ENCODE assay signal across 1 cellular context in the genomic region with DNA sequence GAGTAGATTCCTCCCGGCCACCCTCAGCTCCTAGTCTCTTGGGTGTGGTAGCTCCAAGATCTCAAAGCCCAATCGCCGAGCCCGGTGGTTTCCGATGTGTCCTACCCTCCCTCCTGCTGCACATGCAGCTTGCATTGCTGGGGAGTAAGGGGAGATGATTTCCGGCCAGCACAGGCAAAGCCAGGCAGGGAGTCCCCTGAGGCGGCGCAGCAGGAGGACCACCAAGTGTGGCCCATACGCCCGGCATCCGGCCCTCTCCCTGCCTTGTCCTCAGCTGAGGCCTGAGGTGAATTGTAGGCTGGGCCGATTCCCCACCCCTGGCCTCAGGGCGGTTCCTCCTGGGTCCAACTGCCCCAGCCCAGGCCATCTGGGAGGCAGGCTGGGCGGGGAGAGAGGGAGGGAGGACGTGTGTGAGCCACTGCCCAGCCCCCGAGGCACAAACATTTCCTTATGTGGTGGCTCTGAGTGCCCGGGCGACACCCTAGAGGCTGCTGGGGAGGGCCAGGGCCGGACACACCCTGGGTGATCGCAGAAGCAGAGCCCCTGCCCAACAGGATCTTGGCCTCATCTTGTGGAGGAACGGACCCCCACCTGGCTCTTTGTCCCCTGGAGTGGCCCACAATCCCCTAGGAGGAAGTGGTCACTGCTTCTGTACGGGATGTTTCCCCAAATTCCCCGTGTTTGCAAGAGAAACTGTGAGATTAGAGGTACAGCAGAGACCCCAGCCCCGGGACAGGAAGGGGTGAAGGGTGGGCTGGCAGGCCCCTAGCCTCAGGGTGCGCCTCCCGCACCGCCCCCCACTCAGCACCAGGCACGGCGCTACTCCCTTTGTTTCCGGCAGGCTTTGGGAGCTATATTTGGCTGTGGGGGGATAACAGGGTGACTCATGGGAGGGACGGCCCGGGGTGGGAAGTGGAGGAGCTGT.
TF ChIP-seq lines count a peak whose summit lies in the region.

No MANE protein-coding gene starts in this region.

TF ChIP-seq in GM12878, 131 proteins besides CTCF, POLR2A, EP300 and RAD21 (continued from another document and continues in another):
- TF ChIP-seq, protein P1, sequence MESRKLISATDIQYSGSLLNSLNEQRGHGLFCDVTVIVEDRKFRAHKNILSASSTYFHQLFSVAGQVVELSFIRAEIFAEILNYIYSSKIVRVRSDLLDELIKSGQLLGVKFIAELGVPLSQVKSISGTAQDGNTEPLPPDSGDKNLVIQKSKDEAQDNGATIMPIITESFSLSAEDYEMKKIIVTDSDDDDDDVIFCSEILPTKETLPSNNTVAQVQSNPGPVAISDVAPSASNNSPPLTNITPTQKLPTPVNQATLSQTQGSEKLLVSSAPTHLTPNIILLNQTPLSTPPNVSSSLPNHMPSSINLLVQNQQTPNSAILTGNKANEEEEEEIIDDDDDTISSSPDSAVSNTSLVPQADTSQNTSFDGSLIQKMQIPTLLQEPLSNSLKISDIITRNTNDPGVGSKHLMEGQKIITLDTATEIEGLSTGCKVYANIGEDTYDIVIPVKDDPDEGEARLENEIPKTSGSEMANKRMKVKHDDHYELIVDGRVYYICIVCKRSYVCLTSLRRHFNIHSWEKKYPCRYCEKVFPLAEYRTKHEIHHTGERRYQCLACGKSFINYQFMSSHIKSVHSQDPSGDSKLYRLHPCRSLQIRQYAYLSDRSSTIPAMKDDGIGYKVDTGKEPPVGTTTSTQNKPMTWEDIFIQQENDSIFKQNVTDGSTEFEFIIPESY (IDR thresholded peaks at IDR 0.05) = no peak
- TF ChIP-seq ZNF24 (IDR thresholded peaks at IDR 0.05) = no peak; the same call in 1 of the 2 replicates
- TF ChIP-seq CBX5 (IDR thresholded peaks at IDR 0.05; ENCODE audit: low read depth) = no peak
- no peak for TF ChIP-seq FOXK2 (IDR thresholded peaks at IDR 0.05)
- TF ChIP-seq YY1 (IDR thresholded peaks at IDR 0.05; ENCODE audit: low read depth, low read length) = peak; percentile 32; the same call in 1 of the 2 replicates
- peak; percentile 93 for TF ChIP-seq NBN (IDR thresholded peaks at IDR 0.05)
- TF ChIP-seq, protein P2, sequence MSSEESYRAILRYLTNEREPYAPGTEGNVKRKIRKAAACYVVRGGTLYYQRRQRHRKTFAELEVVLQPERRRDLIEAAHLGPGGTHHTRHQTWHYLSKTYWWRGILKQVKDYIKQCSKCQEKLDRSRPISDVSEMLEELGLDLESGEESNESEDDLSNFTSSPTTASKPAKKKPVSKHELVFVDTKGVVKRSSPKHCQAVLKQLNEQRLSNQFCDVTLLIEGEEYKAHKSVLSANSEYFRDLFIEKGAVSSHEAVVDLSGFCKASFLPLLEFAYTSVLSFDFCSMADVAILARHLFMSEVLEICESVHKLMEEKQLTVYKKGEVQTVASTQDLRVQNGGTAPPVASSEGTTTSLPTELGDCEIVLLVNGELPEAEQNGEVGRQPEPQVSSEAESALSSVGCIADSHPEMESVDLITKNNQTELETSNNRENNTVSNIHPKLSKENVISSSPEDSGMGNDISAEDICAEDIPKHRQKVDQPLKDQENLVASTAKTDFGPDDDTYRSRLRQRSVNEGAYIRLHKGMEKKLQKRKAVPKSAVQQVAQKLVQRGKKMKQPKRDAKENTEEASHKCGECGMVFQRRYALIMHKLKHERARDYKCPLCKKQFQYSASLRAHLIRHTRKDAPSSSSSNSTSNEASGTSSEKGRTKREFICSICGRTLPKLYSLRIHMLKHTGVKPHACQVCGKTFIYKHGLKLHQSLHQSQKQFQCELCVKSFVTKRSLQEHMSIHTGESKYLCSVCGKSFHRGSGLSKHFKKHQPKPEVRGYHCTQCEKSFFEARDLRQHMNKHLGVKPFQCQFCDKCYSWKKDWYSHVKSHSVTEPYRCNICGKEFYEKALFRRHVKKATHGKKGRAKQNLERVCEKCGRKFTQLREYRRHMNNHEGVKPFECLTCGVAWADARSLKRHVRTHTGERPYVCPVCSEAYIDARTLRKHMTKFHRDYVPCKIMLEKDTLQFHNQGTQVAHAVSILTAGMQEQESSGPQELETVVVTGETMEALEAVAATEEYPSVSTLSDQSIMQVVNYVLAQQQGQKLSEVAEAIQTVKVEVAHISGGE (CRISPR knock-in tag; IDR thresholded peaks at IDR 0.05) = no peak
- TF ChIP-seq RFX5 (IDR thresholded peaks at IDR 0.05; ENCODE audit: low read depth, low read length) = no peak
- no peak for TF ChIP-seq CHD4 (IDR thresholded peaks at IDR 0.05)
- TF ChIP-seq SMAD5 (IDR thresholded peaks at IDR 0.05; ENCODE audit: low read depth) = peak; percentile 91
- TF ChIP-seq, protein P3, sequence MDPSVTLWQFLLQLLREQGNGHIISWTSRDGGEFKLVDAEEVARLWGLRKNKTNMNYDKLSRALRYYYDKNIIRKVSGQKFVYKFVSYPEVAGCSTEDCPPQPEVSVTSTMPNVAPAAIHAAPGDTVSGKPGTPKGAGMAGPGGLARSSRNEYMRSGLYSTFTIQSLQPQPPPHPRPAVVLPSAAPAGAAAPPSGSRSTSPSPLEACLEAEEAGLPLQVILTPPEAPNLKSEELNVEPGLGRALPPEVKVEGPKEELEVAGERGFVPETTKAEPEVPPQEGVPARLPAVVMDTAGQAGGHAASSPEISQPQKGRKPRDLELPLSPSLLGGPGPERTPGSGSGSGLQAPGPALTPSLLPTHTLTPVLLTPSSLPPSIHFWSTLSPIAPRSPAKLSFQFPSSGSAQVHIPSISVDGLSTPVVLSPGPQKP (IDR thresholded peaks at IDR 0.05; ENCODE audit: low read depth, low read length) = no peak; the same call in none of the 2 replicates
- TF ChIP-seq KDM1A (IDR thresholded peaks at IDR 0.05; ENCODE audit: borderline replicate concordance) = no peak
- TF ChIP-seq, protein P4, sequence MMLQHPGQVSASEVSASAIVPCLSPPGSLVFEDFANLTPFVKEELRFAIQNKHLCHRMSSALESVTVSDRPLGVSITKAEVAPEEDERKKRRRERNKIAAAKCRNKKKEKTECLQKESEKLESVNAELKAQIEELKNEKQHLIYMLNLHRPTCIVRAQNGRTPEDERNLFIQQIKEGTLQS (IDR thresholded peaks at IDR 0.05; ENCODE audit: borderline replicate concordance, extremely low read depth, low read depth, low read length) = no peak
- peak; percentile 63 for TF ChIP-seq DPF2 (IDR thresholded peaks at IDR 0.05)
- no peak for TF ChIP-seq SUPT20H (IDR thresholded peaks at IDR 0.05; ENCODE audit: borderline replicate concordance, control insufficient read depth, low read depth, low read length)
- no peak for TF ChIP-seq CBX3 (IDR thresholded peaks at IDR 0.05; ENCODE audit: borderline replicate concordance, low read depth)
- TF ChIP-seq KLF5 (IDR thresholded peaks at IDR 0.05; ENCODE audit: partially characterized antibody) = no peak
- TF ChIP-seq, protein P5, sequence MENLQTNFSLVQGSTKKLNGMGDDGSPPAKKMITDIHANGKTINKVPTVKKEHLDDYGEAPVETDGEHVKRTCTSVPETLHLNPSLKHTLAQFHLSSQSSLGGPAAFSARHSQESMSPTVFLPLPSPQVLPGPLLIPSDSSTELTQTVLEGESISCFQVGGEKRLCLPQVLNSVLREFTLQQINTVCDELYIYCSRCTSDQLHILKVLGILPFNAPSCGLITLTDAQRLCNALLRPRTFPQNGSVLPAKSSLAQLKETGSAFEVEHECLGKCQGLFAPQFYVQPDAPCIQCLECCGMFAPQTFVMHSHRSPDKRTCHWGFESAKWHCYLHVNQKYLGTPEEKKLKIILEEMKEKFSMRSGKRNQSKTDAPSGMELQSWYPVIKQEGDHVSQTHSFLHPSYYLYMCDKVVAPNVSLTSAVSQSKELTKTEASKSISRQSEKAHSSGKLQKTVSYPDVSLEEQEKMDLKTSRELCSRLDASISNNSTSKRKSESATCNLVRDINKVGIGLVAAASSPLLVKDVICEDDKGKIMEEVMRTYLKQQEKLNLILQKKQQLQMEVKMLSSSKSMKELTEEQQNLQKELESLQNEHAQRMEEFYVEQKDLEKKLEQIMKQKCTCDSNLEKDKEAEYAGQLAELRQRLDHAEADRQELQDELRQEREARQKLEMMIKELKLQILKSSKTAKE (IDR thresholded peaks at IDR 0.05; ENCODE audit: low read depth, poor library complexity, severe bottlenecking) = no peak
- peak; percentile 65; the same call in 1 of the 2 replicates for TF ChIP-seq CBFB (IDR thresholded peaks at IDR 0.05; ENCODE audit: low read depth)
- no peak for TF ChIP-seq IRF4 (IDR thresholded peaks at IDR 0.05; ENCODE audit: low read depth, low read length)
- peak; percentile 65 for TF ChIP-seq BACH1 (IDR thresholded peaks at IDR 0.05; ENCODE audit: borderline replicate concordance)
- TF ChIP-seq TAF1 (IDR thresholded peaks at IDR 0.05; ENCODE audit: borderline replicate concordance, low read depth, low read length) = peak; percentile 92
- TF ChIP-seq, protein P6, sequence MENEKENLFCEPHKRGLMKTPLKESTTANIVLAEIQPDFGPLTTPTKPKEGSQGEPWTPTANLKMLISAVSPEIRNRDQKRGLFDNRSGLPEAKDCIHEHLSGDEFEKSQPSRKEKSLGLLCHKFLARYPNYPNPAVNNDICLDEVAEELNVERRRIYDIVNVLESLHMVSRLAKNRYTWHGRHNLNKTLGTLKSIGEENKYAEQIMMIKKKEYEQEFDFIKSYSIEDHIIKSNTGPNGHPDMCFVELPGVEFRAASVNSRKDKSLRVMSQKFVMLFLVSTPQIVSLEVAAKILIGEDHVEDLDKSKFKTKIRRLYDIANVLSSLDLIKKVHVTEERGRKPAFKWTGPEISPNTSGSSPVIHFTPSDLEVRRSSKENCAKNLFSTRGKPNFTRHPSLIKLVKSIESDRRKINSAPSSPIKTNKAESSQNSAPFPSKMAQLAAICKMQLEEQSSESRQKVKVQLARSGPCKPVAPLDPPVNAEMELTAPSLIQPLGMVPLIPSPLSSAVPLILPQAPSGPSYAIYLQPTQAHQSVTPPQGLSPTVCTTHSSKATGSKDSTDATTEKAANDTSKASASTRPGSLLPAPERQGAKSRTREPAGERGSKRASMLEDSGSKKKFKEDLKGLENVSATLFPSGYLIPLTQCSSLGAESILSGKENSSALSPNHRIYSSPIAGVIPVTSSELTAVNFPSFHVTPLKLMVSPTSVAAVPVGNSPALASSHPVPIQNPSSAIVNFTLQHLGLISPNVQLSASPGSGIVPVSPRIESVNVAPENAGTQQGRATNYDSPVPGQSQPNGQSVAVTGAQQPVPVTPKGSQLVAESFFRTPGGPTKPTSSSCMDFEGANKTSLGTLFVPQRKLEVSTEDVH (IDR thresholded peaks at IDR 0.05; ENCODE audit: low read depth, partially characterized antibody) = no peak
- peak; percentile 13 for TF ChIP-seq MYC (IDR thresholded peaks at IDR 0.05; ENCODE audit: insufficient read depth, insufficient read length, insufficient replicate concordance, low read length, severe bottlenecking)
- no peak for TF ChIP-seq ESRRA (IDR thresholded peaks at IDR 0.05; ENCODE audit: low read length)
- TF ChIP-seq TCF7 (IDR thresholded peaks at IDR 0.05; ENCODE audit: borderline replicate concordance) = no peak
- no peak for TF ChIP-seq FOS (IDR thresholded peaks at IDR 0.05; ENCODE audit: borderline replicate concordance, extremely low read depth, insufficient read length)
- TF ChIP-seq ZSCAN29 (IDR thresholded peaks at IDR 0.05) = no peak
- TF ChIP-seq ZNF274 (IDR thresholded peaks at IDR 0.05; ENCODE audit: insufficient read depth, insufficient read length) = no peak
- no peak for TF ChIP-seq SMC3 (IDR thresholded peaks at IDR 0.05; ENCODE audit: borderline replicate concordance, low read length)
- 0 out of 2 replicates have a peak, but pooled peaks have one; percentile 73 for TF ChIP-seq ZNF207 (IDR thresholded peaks at IDR 0.05; ENCODE audit: borderline replicate concordance)
- TF ChIP-seq TCF12 (IDR thresholded peaks at IDR 0.05; ENCODE audit: low read depth, low read length) = peak; percentile 83; the same call in 1 of the 2 replicates
- no peak for TF ChIP-seq NR2C2 (IDR thresholded peaks at IDR 0.05; ENCODE audit: borderline replicate concordance, control insufficient read depth, insufficient read length, low read depth)
- TF ChIP-seq, protein P7, sequence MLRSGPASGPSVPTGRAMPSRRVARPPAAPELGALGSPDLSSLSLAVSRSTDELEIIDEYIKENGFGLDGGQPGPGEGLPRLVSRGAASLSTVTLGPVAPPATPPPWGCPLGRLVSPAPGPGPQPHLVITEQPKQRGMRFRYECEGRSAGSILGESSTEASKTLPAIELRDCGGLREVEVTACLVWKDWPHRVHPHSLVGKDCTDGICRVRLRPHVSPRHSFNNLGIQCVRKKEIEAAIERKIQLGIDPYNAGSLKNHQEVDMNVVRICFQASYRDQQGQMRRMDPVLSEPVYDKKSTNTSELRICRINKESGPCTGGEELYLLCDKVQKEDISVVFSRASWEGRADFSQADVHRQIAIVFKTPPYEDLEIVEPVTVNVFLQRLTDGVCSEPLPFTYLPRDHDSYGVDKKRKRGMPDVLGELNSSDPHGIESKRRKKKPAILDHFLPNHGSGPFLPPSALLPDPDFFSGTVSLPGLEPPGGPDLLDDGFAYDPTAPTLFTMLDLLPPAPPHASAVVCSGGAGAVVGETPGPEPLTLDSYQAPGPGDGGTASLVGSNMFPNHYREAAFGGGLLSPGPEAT (IDR thresholded peaks at IDR 0.05; ENCODE audit: low read depth) = peak; percentile 98
- TF ChIP-seq FOXM1 (IDR thresholded peaks at IDR 0.05; ENCODE audit: low read depth, low read length) = no peak
- no peak for TF ChIP-seq NFXL1 (IDR thresholded peaks at IDR 0.05; ENCODE audit: borderline replicate concordance)
- no peak for TF ChIP-seq KAT2A (conservative IDR thresholded peaks at IDR 0.05; ENCODE audit: control insufficient read depth, low read depth, low read length)
- no peak for TF ChIP-seq EZH2 (IDR thresholded peaks at IDR 0.05; ENCODE audit: borderline replicate concordance, control insufficient read depth, low read depth, low read length)
- no peak for TF ChIP-seq CREB1 (IDR thresholded peaks at IDR 0.05; ENCODE audit: low read depth)
- TF ChIP-seq, protein P8, sequence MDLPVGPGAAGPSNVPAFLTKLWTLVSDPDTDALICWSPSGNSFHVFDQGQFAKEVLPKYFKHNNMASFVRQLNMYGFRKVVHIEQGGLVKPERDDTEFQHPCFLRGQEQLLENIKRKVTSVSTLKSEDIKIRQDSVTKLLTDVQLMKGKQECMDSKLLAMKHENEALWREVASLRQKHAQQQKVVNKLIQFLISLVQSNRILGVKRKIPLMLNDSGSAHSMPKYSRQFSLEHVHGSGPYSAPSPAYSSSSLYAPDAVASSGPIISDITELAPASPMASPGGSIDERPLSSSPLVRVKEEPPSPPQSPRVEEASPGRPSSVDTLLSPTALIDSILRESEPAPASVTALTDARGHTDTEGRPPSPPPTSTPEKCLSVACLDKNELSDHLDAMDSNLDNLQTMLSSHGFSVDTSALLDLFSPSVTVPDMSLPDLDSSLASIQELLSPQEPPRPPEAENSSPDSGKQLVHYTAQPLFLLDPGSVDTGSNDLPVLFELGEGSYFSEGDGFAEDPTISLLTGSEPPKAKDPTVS (IDR thresholded peaks at IDR 0.05; ENCODE audit: low read depth, low read length) = no peak
- TF ChIP-seq NFYA (IDR thresholded peaks at IDR 0.05; ENCODE audit: borderline replicate concordance, low read depth, low read length) = no peak
- no peak for TF ChIP-seq HDAC2 (IDR thresholded peaks at IDR 0.05)
- peak; percentile 88 for TF ChIP-seq CHD2 (IDR thresholded peaks at IDR 0.05; ENCODE audit: borderline replicate concordance, low read depth, low read length)
- no peak for TF ChIP-seq STAT3 (IDR thresholded peaks at IDR 0.05; ENCODE audit: low read depth, low read length)
- TF ChIP-seq, protein P9, sequence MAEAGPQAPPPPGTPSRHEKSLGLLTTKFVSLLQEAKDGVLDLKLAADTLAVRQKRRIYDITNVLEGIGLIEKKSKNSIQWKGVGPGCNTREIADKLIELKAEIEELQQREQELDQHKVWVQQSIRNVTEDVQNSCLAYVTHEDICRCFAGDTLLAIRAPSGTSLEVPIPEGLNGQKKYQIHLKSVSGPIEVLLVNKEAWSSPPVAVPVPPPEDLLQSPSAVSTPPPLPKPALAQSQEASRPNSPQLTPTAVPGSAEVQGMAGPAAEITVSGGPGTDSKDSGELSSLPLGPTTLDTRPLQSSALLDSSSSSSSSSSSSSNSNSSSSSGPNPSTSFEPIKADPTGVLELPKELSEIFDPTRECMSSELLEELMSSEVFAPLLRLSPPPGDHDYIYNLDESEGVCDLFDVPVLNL (IDR thresholded peaks at IDR 0.05; ENCODE audit: low read depth, low read length) = no peak
- TF ChIP-seq SMAD1 (IDR thresholded peaks at IDR 0.05; ENCODE audit: low read depth, partially characterized antibody) = peak; percentile 64
